In genomic region chr9:37221489-37222106, GRCh38 we compare ENCODE assay signal across 25 cellular contexts.
DNase-seq lines count a peak whose midpoint lies in the region; ATAC-seq, FAIRE-seq and TF ChIP-seq lines count a peak whose summit lies in the region.
"Had no signal": no experiment of that assay in that cellular context is flagged by ENCODE, and none has a peak within 500 bp of the region (broad histone marks: within the 10 kb centered on the region; RNA-seq: fewer than 3 reads in every experiment).

No MANE protein-coding gene starts in this region.

- no peak overlapping the region for H2AFZ ChIP-seq in K562 (ENCODE audit: low read depth, low read length)

- no peak for FAIRE-seq in K562 (lab: Jason Lieb, UNC)
- FAIRE-seq: pancreas had no signal

- no peak for TF ChIP-seq CTCF in K562 (IDR thresholded peaks at IDR 0.05 in 2 of 3, conservative IDR thresholded peaks at IDR 0.05 in 1 of 3; ENCODE audit: insufficient read depth in 2 of 3, low read depth in 1 of 3, low read length in 3 of 3)

- peaks cover 72% of the 10 kb centered on the region for H3K79me2 ChIP-seq in K562 (ENCODE audit: control insufficient read depth, insufficient read depth, low read length)

- H3K27me3 ChIP-seq in K562 (ENCODE audit: control insufficient read depth in 2 of 2, insufficient read depth in 2 of 2, low read length in 2 of 2) = no peaks in the 10 kb centered on the region
- H3K27me3 ChIP-seq: BE2C, pancreas, tibial artery had no signal

- DNase-seq in activated naive CD4-positive, alpha-beta T cell treated with anti-CD3 and anti-CD28 coated beads for 36 hours = no peak
- DNase-seq in activated naive CD4-positive, alpha-beta T cell (lab: John Stamatoyannopoulos, UW) = no peak
- DNase-seq in K562 (ENCODE audit: extremely low read depth in 1 of 4, low spot score in 3 of 4) (no peak), amniotic stem cell (lab: John Stamatoyannopoulos, UW) (no peak)
- no peak for DNase-seq in stimulated activated CD4-positive, alpha-beta T cell treated with anti-CD3 and anti-CD28 coated beads, Interleukin-4, amount 100 ng/mL, for 1 hour
- DNase-seq in activated CD4-positive, CD25-positive, alpha-beta regulatory T cell treated with anti-CD3 and anti-CD28 coated beads, Interleukin-2, amount 50 U/mL, for 72 hours = no peak
- DNase-seq: ACHN; activated naive CD8-positive, alpha-beta T cell treated with anti-CD3 and anti-CD28 coated beads, Interleukin-2, amount 10 ng/mL, durations not matched to agents 7 days and 5 days; BE2C; cortex of kidney; DMS 273 treated with DMSO at 0.1 percent for 48 hours; effector memory CD4-positive, alpha-beta T cell; immature natural killer cell; mammary epithelial cell; NCI-H146; NCI-H446; NCI-H774; pancreas; stimulated activated CD4-positive, alpha-beta T cell treated with anti-CD3 and anti-CD28 coated beads, Interleukin-1b, Interleukin-23, amount 100 ng/mL, for 48 hours; T1000; tibial artery had no signal

- H3K9me1 ChIP-seq in K562 (ENCODE audit: control insufficient read depth, insufficient read depth, low read length) = no peaks in the 10 kb centered on the region

- no peak overlapping the region for H3K4me2 ChIP-seq in K562 (ENCODE audit: insufficient read depth, low read length)

- peaks cover 13% of the 10 kb centered on the region; the same call in 2 of the 3 replicates for H3K36me3 ChIP-seq in K562 (ENCODE audit: control insufficient read depth, insufficient read depth, low read length)
- H3K36me3 ChIP-seq: BE2C, pancreas, tibial artery had no signal

- peaks cover 4% of the 10 kb centered on the region for H3K36me3 Mint-ChIP-seq in activated naive CD4-positive, alpha-beta T cell treated with anti-CD3 and anti-CD28 coated beads for 36 hours (ENCODE audit: low read depth)
- H3K36me3 Mint-ChIP-seq in stimulated activated memory B cell treated with anti-CD40 and anti-IgM and Interleukin-4, amounts not matched to agents 10 μg/mL and 1 μg/mL and 100 μg/mL, for 72 hours = peaks cover 30% of the 10 kb centered on the region

- H3K4me3 Mint-ChIP-seq in activated naive CD4-positive, alpha-beta T cell treated with anti-CD3 and anti-CD28 coated beads for 36 hours = no peak overlapping the region
- no peak overlapping the region for H3K4me3 Mint-ChIP-seq in stimulated activated memory B cell treated with anti-CD40 and anti-IgM and Interleukin-4, amounts not matched to agents 10 μg/mL and 1 μg/mL and 100 μg/mL, for 72 hours
- H3K4me3 Mint-ChIP-seq: activated naive CD8-positive, alpha-beta T cell treated with anti-CD3 and anti-CD28 coated beads, Interleukin-2, amount 10 ng/mL, durations not matched to agents 7 days and 5 days; immature natural killer cell had no signal

- H4K20me1 ChIP-seq in K562 (replicated peaks; ENCODE audit: control insufficient read depth, insufficient read depth, low read length) = no peaks in the 10 kb centered on the region

- WGBS in K562 (ENCODE audit: insufficient coverage, low coverage, missing lambda C conversion rate) = 75% methylated on average over 1 of the region's 1 CpG

- no peaks in the 10 kb centered on the region for H3K9me3 ChIP-seq in K562 (replicated peaks; ENCODE audit: control insufficient read depth, insufficient read depth, low read depth, low read length)
- H3K9me3 ChIP-seq: BE2C, pancreas, tibial artery had no signal

- H3K9ac ChIP-seq in K562 (ENCODE audit: insufficient read depth in 1 of 2, low read depth in 2 of 2, low read length in 2 of 2) = no peak overlapping the region

- no peak overlapping the region for H3K27ac ChIP-seq in K562 (ENCODE audit: extremely low read depth, low read depth, low read length)
- H3K27ac ChIP-seq: epithelial cell of prostate, pancreas, tibial artery, VCaP had no signal

- in situ Hi-C loops in K562 (cut with MboI) = no loop called here

- intact Hi-C loops in activated naive CD4-positive, alpha-beta T cell treated with anti-CD3 and anti-CD28 coated beads for 36 hours (cut with micrococcal nuclease) = loop anchor here (1.0 kb wide), 1 partner anchor 9 kb away; no protein-coding TSS in a partner anchor
- intact Hi-C loops in K562 (cut with micrococcal nuclease) = no loop called here

- H3K4me3 ChIP-seq in K562 = no peak overlapping the region
- H3K4me3 ChIP-seq: pancreas, tibial artery had no signal

- no peaks in the 10 kb centered on the region for H3K27me3 Mint-ChIP-seq in activated naive CD4-positive, alpha-beta T cell treated with anti-CD3 and anti-CD28 coated beads for 36 hours (ENCODE audit: low read depth)
- no peaks in the 10 kb centered on the region for H3K27me3 Mint-ChIP-seq in stimulated activated memory B cell treated with anti-CD40 and anti-IgM and Interleukin-4, amounts not matched to agents 10 μg/mL and 1 μg/mL and 100 μg/mL, for 72 hours
- H3K27me3 Mint-ChIP-seq: activated naive CD8-positive, alpha-beta T cell treated with anti-CD3 and anti-CD28 coated beads, Interleukin-2, amount 10 ng/mL, durations not matched to agents 7 days and 5 days had no signal

- H3K27ac Mint-ChIP-seq in activated naive CD4-positive, alpha-beta T cell treated with anti-CD3 and anti-CD28 coated beads for 36 hours = peak overlapping the region; percentile 19
- peak overlapping the region; percentile 47 for H3K27ac Mint-ChIP-seq in stimulated activated memory B cell treated with anti-CD40 and anti-IgM and Interleukin-4, amounts not matched to agents 10 μg/mL and 1 μg/mL and 100 μg/mL, for 72 hours
- H3K27ac Mint-ChIP-seq: activated naive CD8-positive, alpha-beta T cell treated with anti-CD3 and anti-CD28 coated beads, Interleukin-2, amount 10 ng/mL, durations not matched to agents 7 days and 5 days; immature natural killer cell had no signal

- CTCF ChIA-PET in activated naive CD4-positive, alpha-beta T cell treated with anti-CD3 and anti-CD28 coated beads for 36 hours (lab: Charles Lee) = interaction anchor here (0.7 kb wide), 1 partner anchor 311 kb away, joined by 3 read pairs; no protein-coding TSS in a partner anchor
- CTCF ChIA-PET in K562 (lab: Yijun Ruan, JAX; ENCODE audit: low intra/inter-chr PET ratio) = no interaction called here

- H3K9me3 Mint-ChIP-seq in activated naive CD4-positive, alpha-beta T cell treated with anti-CD3 and anti-CD28 coated beads for 36 hours = no peaks in the 10 kb centered on the region
- no peaks in the 10 kb centered on the region for H3K9me3 Mint-ChIP-seq in stimulated activated memory B cell treated with anti-CD40 and anti-IgM and Interleukin-4, amounts not matched to agents 10 μg/mL and 1 μg/mL and 100 μg/mL, for 72 hours
- H3K9me3 Mint-ChIP-seq: activated naive CD8-positive, alpha-beta T cell treated with anti-CD3 and anti-CD28 coated beads, Interleukin-2, amount 10 ng/mL, durations not matched to agents 7 days and 5 days; immature natural killer cell had no signal

- POLR2A ChIA-PET in K562 (lab: Yijun Ruan, JAX) = interaction anchor here (1.0 to 1.6 kb wide), 3 partner anchors 20 to 83 kb away, joined by 3 read pairs; no protein-coding TSS in a partner anchor

- TF ChIP-seq POLR2A in K562 (conservative IDR thresholded peaks at IDR 0.05) = no peak

- H3K4me1 ChIP-seq in K562 (replicated peaks in 1 of 2; ENCODE audit: control insufficient read depth in 2 of 2, insufficient read depth in 2 of 2, low read length in 2 of 2) = no peaks in the 10 kb centered on the region
- H3K4me1 ChIP-seq: pancreas had no signal

- peak; percentile 58 for ATAC-seq in GM21381 (IDR thresholded peaks at IDR 0.05; ENCODE audit: unreplicated experiment)
- ATAC-seq in K562 = no peak
- no peak for ATAC-seq in stimulated activated memory B cell treated with anti-CD40 and anti-IgM and Interleukin-4, amounts not matched to agents 10 μg/mL and 1 μg/mL and 100 μg/mL, for 72 hours
- ATAC-seq: pancreas had no signal

- H3K4me1 Mint-ChIP-seq in activated naive CD4-positive, alpha-beta T cell treated with anti-CD3 and anti-CD28 coated beads for 36 hours (ENCODE audit: low read depth) = peaks cover 25% of the 10 kb centered on the region
- peaks cover 33% of the 10 kb centered on the region for H3K4me1 Mint-ChIP-seq in stimulated activated memory B cell treated with anti-CD40 and anti-IgM and Interleukin-4, amounts not matched to agents 10 μg/mL and 1 μg/mL and 100 μg/mL, for 72 hours
- H3K4me1 Mint-ChIP-seq: activated naive CD8-positive, alpha-beta T cell treated with anti-CD3 and anti-CD28 coated beads, Interleukin-2, amount 10 ng/mL, durations not matched to agents 7 days and 5 days had no signal

- no TSS peak for BruUV-seq in K562 (replicated peaks; lab: Mats Ljungman, UMichigan)

- TF ChIP-seq EP300 in K562 (IDR thresholded peaks at IDR 0.05; ENCODE audit: low read length) = no peak

- no peak for TF ChIP-seq RAD21 in K562 (CRISPR knock-in tag; conservative IDR thresholded peaks at IDR 0.05 in 1 of 2, IDR thresholded peaks at IDR 0.05 in 1 of 2)

TF ChIP-seq in K562, 482 proteins besides CTCF, POLR2A, EP300 and RAD21:
- TF ChIP-seq POLR2AphosphoS2 (IDR thresholded peaks at IDR 0.05; ENCODE audit: low read length) (0 out of 2 replicates have a peak, but pooled peaks have one; percentile 30), SLC30A9 (CRISPR knock-in tag; IDR thresholded peaks at IDR 0.05) (no peak), HMG20B (CRISPR knock-in tag; IDR thresholded peaks at IDR 0.05) (no peak), ZSCAN29 (IDR thresholded peaks at IDR 0.05) (no peak)
TF ChIP-seq in K562: peak in this region for 1.
